Comparison of ENCODE assay signal across 17 cellular contexts in genomic region chr13:29908411-29908810, GRCh38. TPM values are rescaled to one million over a fixed set of nuclear protein-coding genes. Genes with fewer than 3 reads are reported as not detected.
DNase-seq lines count a peak whose midpoint lies in the region; ATAC-seq and TF ChIP-seq lines count a peak whose summit lies in the region.
"Had no signal": no experiment of that assay in that cellular context is flagged by ENCODE, and none has a peak within 500 bp of the region (broad histone marks: within the 10 kb centered on the region; RNA-seq: fewer than 3 reads in every experiment).

No MANE protein-coding gene starts in this region.

- no peak for TF ChIP-seq CTCF in fibroblast of the aortic adventitia (IDR thresholded peaks at IDR 0.05; ENCODE audit: insufficient read depth, low read length)
- no peak for TF ChIP-seq CTCF in ascending aorta (IDR thresholded peaks at IDR 0.05)

- H3K9me3 ChIP-seq in SJCRH30 (replicated peaks): no peaks in the 10 kb centered on the region
- no peaks in the 10 kb centered on the region for H3K9me3 ChIP-seq in ascending aorta
- H3K9me3 ChIP-seq: mucosa of descending colon, prostate gland, vagina had no signal

- DNase-seq in GM03348 (ENCODE audit: low spot score) (peak; percentile 84), SJCRH30 (peak; percentile 42 to 59), fibroblast of the aortic adventitia (ENCODE audit: low read depth) (peak; percentile 79), sciatic nerve (ENCODE audit: low spot score) (no peak), ascending aorta (ENCODE audit: low spot score in 2 of 2) (no peak), NCI-H1436 treated with DMSO at 0.1 percent for 48 hours (lab: John Stamatoyannopoulos, UW) (no peak), GDM1 (lab: John Stamatoyannopoulos, UW) (no peak)
- DNase-seq: mucosa of descending colon; NCI-H1417; NCI-H524; stimulated activated CD4-positive, alpha-beta T cell treated with anti-CD3 and anti-CD28 coated beads, Interleukin-2, amount 100 ng/mL, for 48 hours had no signal

- H3K27me3 ChIP-seq in SJCRH30 (no peaks in the 10 kb centered on the region), ascending aorta (no peaks in the 10 kb centered on the region)
- H3K27me3 ChIP-seq: vagina had no signal

- H3K36me3 ChIP-seq in SJCRH30 (no peaks in the 10 kb centered on the region), ascending aorta (no peaks in the 10 kb centered on the region)
- H3K36me3 ChIP-seq: prostate gland, vagina had no signal

- H3K27ac ChIP-seq in SJCRH30 (no peak overlapping the region), ascending aorta (no peak overlapping the region)
- H3K27ac ChIP-seq: C4-2B, prostate gland, vagina had no signal

- ATAC-seq in sciatic nerve (peak; percentile 73), GM18498 (IDR thresholded peaks at IDR 0.05; ENCODE audit: unreplicated experiment) (no peak)
- ATAC-seq: mucosa of descending colon; stimulated activated effector memory CD8-positive, alpha-beta T cell treated with anti-CD3 and anti-CD28 coated beads, Interleukin-12 subunit alpha, Interleukin-12 subunit beta, amount 100 ng/mL, for 72 hours had no signal

- intact Hi-C loops in sciatic nerve (cut with DNase I): no loop called here
- intact Hi-C loops in ascending aorta (cut with DNase I): no loop called here

- H3K4me3 ChIP-seq in SJCRH30: no peak overlapping the region
- H3K4me3 ChIP-seq in fibroblast of the aortic adventitia (ENCODE audit: low read depth, low read length): no peak overlapping the region
- H3K4me3 ChIP-seq in ascending aorta: no peak overlapping the region
- H3K4me3 ChIP-seq: GM12878, mucosa of descending colon, prostate gland, vagina had no signal

- peaks cover 15% of the 10 kb centered on the region for H3K4me1 ChIP-seq in SJCRH30
- H3K4me1 ChIP-seq in ascending aorta: no peaks in the 10 kb centered on the region
- H3K4me1 ChIP-seq: prostate gland had no signal

RNA-seq across cellular contexts. Expression of gene UBL3, which starts 58.0 kb away (rescaled TPM):
- total RNA-seq in SJCRH30 (2014; rRNA removed; shearing (Covaris generic)): 19.4 and 20.9 TPM in 2 replicates
- total RNA-seq in fibroblast of the aortic adventitia (ENCODE audit: low replicate concordance) (21.1 and 57.7 TPM in 2 replicates), sciatic nerve (39.6 TPM), ascending aorta (17.9 TPM)

Comparison
In these comparisons a context has a peak if more than half of its experiments do, and no peak if none do; other contexts are left out.
1. DNase-seq: peak in GM03348 (single experiment), SJCRH30 (2 of 2) and fibroblast of the aortic adventitia (single experiment); none in sciatic nerve (single experiment), ascending aorta (0 of 2), NCI-H1436 treated with DMSO at 0.1 percent for 48 hours (single experiment) and GDM1 (single experiment).